Comparison of ENCODE assay signal across 8 cellular contexts in genomic region chr3:197736491-197737318, GRCh38. TPM values are rescaled to one million over a fixed set of nuclear protein-coding genes. Genes with fewer than 3 reads are reported as not detected.
DNase-seq lines count a peak whose midpoint lies in the region; ATAC-seq and TF ChIP-seq lines count a peak whose summit lies in the region.

TSS of gene RUBCN (minus strand) at chr3:197736904. CDS start at chr3:197736719, 185 bp downstream.

- BruUV-seq in IMR-90 (replicated peaks; lab: Mats Ljungman, UMichigan) (no TSS peak), OCI-LY7 (replicated peaks; lab: Mats Ljungman, UMichigan) (no TSS peak)

- peaks cover 18 to 47% of the 10 kb centered on the region in 2 experiments for H3K79me1 ChIP-seq in IMR-90 (ENCODE audit: low read depth in 1 of 2, low read length in 2 of 2)

- H3K4me2 ChIP-seq in IMR-90 (ENCODE audit: low read depth, low read length) (peak within 1 kb of the TSS; percentile 93), OCI-LY7 (ENCODE audit: low read length) (peak within 1 kb of the TSS; percentile 87)

- peak within 1 kb of the TSS; percentile 59 for H2BK5ac ChIP-seq in IMR-90 (ENCODE audit: low read depth, low read length, poor library complexity, severe bottlenecking)

- H3K4me3 ChIP-seq in IMR-90 (ENCODE audit: insufficient read depth, low read depth, low read length) (peak within 1 kb of the TSS; percentile 75), OCI-LY7 (ENCODE audit: low read depth, low read length, poor library complexity, severe bottlenecking) (peak within 1 kb of the TSS; percentile 83)

- H3K27ac ChIP-seq in IMR-90 (ENCODE audit: insufficient read depth, low read length) = peak within 1 kb of the TSS; percentile 20
- peak within 1 kb of the TSS; percentile 94 for H3K27ac ChIP-seq in OCI-LY7 (ENCODE audit: low read depth, low read length, poor library complexity, severe bottlenecking)

- peak within 1 kb of the TSS; percentile 90 for H3K14ac ChIP-seq in IMR-90 (replicated peaks; ENCODE audit: low read depth, low read length)

- in situ Hi-C loops in IMR-90 (cut with MboI; ENCODE audit: low sequenced_read_pairs) = no loop called here

- H3K9me1 ChIP-seq in IMR-90 (ENCODE audit: insufficient read depth, low read length) = peaks cover 3% of the 10 kb centered on the region

- ATAC-seq in GM21528 (IDR thresholded peaks at IDR 0.05; ENCODE audit: low FRiP score, unreplicated experiment) = peak; percentile 80
- ATAC-seq in IMR-90 (ENCODE audit: low read depth) = peak; percentile 99

- peak within 1 kb of the TSS; percentile 80 for H2AK5ac ChIP-seq in IMR-90 (ENCODE audit: low read depth, low read length)

- H4K8ac ChIP-seq in IMR-90 (ENCODE audit: low read depth in 2 of 2, low read length in 2 of 2) = peak within 1 kb of the TSS; percentile 60 to 84

- H3K4ac ChIP-seq in IMR-90 (ENCODE audit: low read depth, low read length) = peak within 1 kb of the TSS; percentile 80

- H3K36me3 ChIP-seq in IMR-90 (ENCODE audit: control insufficient read depth, insufficient read depth, low read length) (no peaks in the 10 kb centered on the region), OCI-LY7 (ENCODE audit: insufficient read depth, low read length) (peaks cover 21% of the 10 kb centered on the region)

- peak within 1 kb of the TSS; percentile 3; the same call in 1 of the 2 replicates for H3K18ac ChIP-seq in IMR-90 (ENCODE audit: low read depth, low read length)

- no peak within 1 kb of the TSS for H2BK15ac ChIP-seq in IMR-90 (ENCODE audit: low read depth, low read length)

- WGBS in IMR-90 (ENCODE audit: extremely low coverage in 2 of 2, insufficient read length in 1 of 2), 2 experiments = 1% methylated on average over 41 of the region's 92 CpGs; no CpG with 5 or more reads in 1 of the 2 experiments

- dilution Hi-C loops in IMR-90 (cut with HindIII; ENCODE audit: low sequenced_read_pairs, unreplicated experiment) = no loop called here

- H4K20me1 ChIP-seq in IMR-90 (ENCODE audit: insufficient read depth, low read length) (peaks cover 8% of the 10 kb centered on the region; the same call in 1 of the 2 replicates), OCI-LY7 (ENCODE audit: insufficient read depth, low read length) (no peaks in the 10 kb centered on the region)

- peak within 1 kb of the TSS; percentile 91 for H2AFZ ChIP-seq in IMR-90 (replicated peaks; ENCODE audit: low read length, poor library complexity)
- peak within 1 kb of the TSS; percentile 60; the same call in 1 of the 2 replicates for H2AFZ ChIP-seq in OCI-LY7 (ENCODE audit: low read length)

- no peaks in the 10 kb centered on the region for H3K9me2 ChIP-seq in OCI-LY7 (ENCODE audit: insufficient read depth, low read length)

- no peak; the same call in 1 of the 2 replicates for TF ChIP-seq RAD21 in IMR-90 (IDR thresholded peaks at IDR 0.05; ENCODE audit: low read length)

- H2BK120ac ChIP-seq in IMR-90 (ENCODE audit: low read depth, low read length) = peak within 1 kb of the TSS; percentile 27

- intact Hi-C loops in IMR-90 (cut with micrococcal nuclease) (loop anchor here (1.0 to 2.0 kb wide), 2 partner anchors 13 to 24 kb away; partner anchors contain the start of gene FYTTD1), OCI-LY7 (cut with micrococcal nuclease; ENCODE audit: unreplicated experiment) (loop anchor here (1.0 to 2.0 kb wide), 2 partner anchors 13 to 54 kb away; partner anchors contain the start of genes FYTTD1 and LRCH3)

- H3K4me1 ChIP-seq in IMR-90 (ENCODE audit: control insufficient read depth, insufficient read depth, low read length) (peaks cover 1% of the 10 kb centered on the region; the same call in 1 of the 2 replicates), OCI-LY7 (ENCODE audit: insufficient read depth, low read length, poor library complexity, severe bottlenecking) (peaks cover 47% of the 10 kb centered on the region)

- peak; percentile 96 for DNase-seq in DMS 273 treated with DMSO at 0.1 percent for 48 hours (lab: John Stamatoyannopoulos, UW)
- DNase-seq in IMR-90 = peak; percentile 92
- DNase-seq in OCI-LY7 (ENCODE audit: low spot score) = peak; percentile 97
- peak; percentile 80 for DNase-seq in activated T-cell treated with anti-CD3 and anti-CD28 coated beads for 1 hour (ENCODE audit: low read depth)
- peak; percentile 90 for DNase-seq in epidermal melanocyte (ENCODE audit: insufficient read length, low spot score)
- DNase-seq in middle frontal gyrus (ENCODE audit: extremely low spot score, low spot score) = peak; percentile 96
- peak; percentile 81 to 88 for DNase-seq in stimulated activated CD8-positive, alpha-beta memory T cell treated with anti-CD3 and anti-CD28 coated beads, Interleukin-2, amount 100 ng/mL, for 1 hour (ENCODE audit: low read depth in 2 of 2)

- no peaks in the 10 kb centered on the region for H3K27me3 ChIP-seq in IMR-90 (ENCODE audit: control insufficient read depth, insufficient read depth, low read length)

- CTCF ChIA-PET in IMR-90 (lab: Yijun Ruan, JAX) (no interaction called here), OCI-LY7 (lab: Charles Lee; ENCODE audit: unreplicated experiment) (no interaction called here)

- POLR2A ChIA-PET in IMR-90 (lab: Charles Lee; ENCODE audit: unreplicated experiment) = no interaction called here
- POLR2A ChIA-PET in OCI-LY7 (lab: Charles Lee) = interaction anchor here (0.8 to 5.5 kb wide), 11 partner anchors 10 to 62 kb away, joined by 3 to 41 read pairs (median 5); no protein-coding TSS in a partner anchor

- no peak within 1 kb of the TSS; the same call in 1 of the 2 replicates for H2BK20ac ChIP-seq in IMR-90 (ENCODE audit: low read depth, low read length)

- TF ChIP-seq CTCF in IMR-90 (conservative IDR thresholded peaks at IDR 0.05; ENCODE audit: low read depth, low read length) (no peak), OCI-LY7 (conservative IDR thresholded peaks at IDR 0.05; ENCODE audit: low read length) (no peak)

- no peaks in the 10 kb centered on the region for H3K9me3 ChIP-seq in IMR-90 (ENCODE audit: control insufficient read depth, insufficient read depth, low read length)
- H3K9me3 ChIP-seq in OCI-LY7 (ENCODE audit: low read length) = no peaks in the 10 kb centered on the region

- peak; percentile 60 for TF ChIP-seq POLR2A in IMR-90 (IDR thresholded peaks at IDR 0.05; ENCODE audit: low read depth, low read length)

- H2AK9ac ChIP-seq in IMR-90 (replicated peaks; ENCODE audit: low read depth, low read length, poor library complexity) = peak within 1 kb of the TSS; percentile 90

- H3K9ac ChIP-seq in IMR-90 (ENCODE audit: low read depth, low read length) = peak within 1 kb of the TSS; percentile 83

- H4K5ac ChIP-seq in IMR-90 (ENCODE audit: low read depth, low read length) = peak within 1 kb of the TSS; percentile 61

- H3K23ac ChIP-seq in IMR-90 (ENCODE audit: low read depth, low read length) = peak within 1 kb of the TSS; percentile 94

- H4K91ac ChIP-seq in IMR-90 (ENCODE audit: insufficient read depth, low read depth, low read length) = peak within 1 kb of the TSS; percentile 60

- H3K79me2 ChIP-seq in OCI-LY7 (ENCODE audit: insufficient read depth, low read depth, low read length) = peaks cover 55% of the 10 kb centered on the region

- H3K56ac ChIP-seq in IMR-90 (ENCODE audit: extremely low read depth, insufficient read depth, low read length) = peak within 1 kb of the TSS; percentile 40

TF ChIP-seq in IMR-90, 13 proteins besides CTCF, POLR2A, EP300 and RAD21:
- TF ChIP-seq SMC3 (IDR thresholded peaks at IDR 0.05; ENCODE audit: low read depth, low read length) = 0 out of 2 replicates have a peak, but pooled peaks have one; percentile 9
- TF ChIP-seq RFX5 (IDR thresholded peaks at IDR 0.05; ENCODE audit: low read depth, low read length) = peak; percentile 22; the same call in 1 of the 2 replicates
- no peak for TF ChIP-seq MAFK (IDR thresholded peaks at IDR 0.05; ENCODE audit: low read depth, low read length)
- peak; percentile 85; the same call in 1 of the 2 replicates for TF ChIP-seq MAZ (IDR thresholded peaks at IDR 0.05; ENCODE audit: borderline replicate concordance, low read depth, low read length)
- TF ChIP-seq USF2 (IDR thresholded peaks at IDR 0.05; ENCODE audit: low read depth, low read length) = peak; percentile 39

RNA-seq across cellular contexts. Expression of gene RUBCN, which starts in this region (rescaled TPM):
- total RNA-seq in IMR-90 (2012; rRNA removed) = 8.3 and 10.8 TPM in 2 replicates
- 11.8 and 12.6 TPM in 2 replicates for polyA plus RNA-seq in IMR-90 (2012; rRNA removed)
- polyA plus RNA-seq in IMR-90 (2012; cell fraction: cytosol; rRNA removed) = 6.2 and 10.4 TPM in 2 replicates
- 31.5 and 32.7 TPM in 2 replicates for polyA plus RNA-seq in IMR-90 (2012; cell fraction: nucleus; rRNA removed; ENCODE audit: low replicate concordance)
- 37.1 and 45.1 TPM in 2 replicates for total RNA-seq in OCI-LY7 (2014; rRNA removed; shearing (Covaris generic))
- 48.4 and 56.7 TPM in 2 replicates for total RNA-seq in OCI-LY7 (2022)

Comparison
In these comparisons a context has a peak if more than half of its experiments do, and no peak if none do; other contexts are left out.
1. Peak in every context shown above with its lines: DNase-seq, ATAC-seq, H3K4me3 ChIP-seq and H3K27ac ChIP-seq.